19 cellular contexts compared by ENCODE assay signal in genomic region chr13:104140557-104140956, GRCh38.
A peak's percentile ranks its signal among the peaks of the same experiment; 100 is the strongest.
DNase-seq lines count a peak whose midpoint lies in the region; ATAC-seq, FAIRE-seq and TF ChIP-seq lines count a peak whose summit lies in the region.
"Had no signal": no experiment of that assay in that cellular context is flagged by ENCODE, and none has a peak within 500 bp of the region (broad histone marks: within the 10 kb centered on the region; RNA-seq: fewer than 3 reads in every experiment).

No MANE protein-coding gene starts in this region.

- peak; percentile 10 for DNase-seq in A172 (ENCODE audit: low spot score)
- peak; percentile 69 for DNase-seq in M059J (ENCODE audit: low read depth)
- DNase-seq in NCI-H69 (lab: John Stamatoyannopoulos, UW) = peak; percentile 79
- DNase-seq in bronchial epithelial cell (ENCODE audit: low read depth) = peak; percentile 48
- DNase-seq in activated CD8-positive, alpha-beta memory T cell treated with anti-CD3 and anti-CD28 coated beads, Interleukin-2, amount 50 U/mL, for 48 hours = no peak
- DNase-seq in NCI-H2196 (lab: John Stamatoyannopoulos, UW; ENCODE audit: unreplicated experiment) = no peak
- DNase-seq in superior temporal gyrus (ENCODE audit: extremely low spot score) = no peak
- DNase-seq: activated CD8-positive, alpha-beta memory T cell treated with anti-CD3 and anti-CD28 coated beads, Interleukin-2, amount 10 ng/mL, durations not matched to agents 7 days and 5 days; activated effector memory CD4-positive, alpha-beta T cell treated with anti-CD3 and anti-CD28 coated beads, Interleukin-2, amount 50 U/mL, for 16 hours; CD4-positive, alpha-beta T cell; cortex of kidney; EL; Karpas-422; NCI-H2029 treated with DMSO at 0.1 percent for 48 hours; psoas muscle; Right ventricle myocardium superior; stimulated activated naive CD8-positive, alpha-beta T cell treated with anti-CD3 and anti-CD28 coated beads, Interleukin-15, amount 100 ng/mL, for 72 hours had no signal

- ATAC-seq in HG02623 (IDR thresholded peaks at IDR 0.05; ENCODE audit: unreplicated experiment) = no peak
- ATAC-seq: activated CD8-positive, alpha-beta memory T cell treated with anti-CD3 and anti-CD28 coated beads, Interleukin-2, amount 10 ng/mL, durations not matched to agents 7 days and 5 days; psoas muscle; stimulated activated naive CD8-positive, alpha-beta T cell treated with anti-CD3 and anti-CD28 coated beads, Interleukin-15, amount 100 ng/mL, for 72 hours had no signal

- H3K4me3 ChIP-seq in bronchial epithelial cell (ENCODE audit: low read depth, low read length) = no peak overlapping the region
- H3K4me3 ChIP-seq: psoas muscle had no signal

- no peak for TF ChIP-seq CTCF in bronchial epithelial cell (IDR thresholded peaks at IDR 0.05; ENCODE audit: insufficient read depth, low read length, severe bottlenecking)

- no peaks in the 10 kb centered on the region for H3K36me3 ChIP-seq in bronchial epithelial cell (ENCODE audit: control insufficient read depth, insufficient read depth, low read length)

- H3K27me3 ChIP-seq in bronchial epithelial cell (ENCODE audit: control insufficient read depth, insufficient read depth, low read length) = no peaks in the 10 kb centered on the region

- FAIRE-seq in bronchial epithelial cell (lab: Jason Lieb, UNC) = no peak
- FAIRE-seq: islet of Langerhans had no signal

Comparison
In these comparisons a context has a peak if more than half of its experiments do, and no peak if none do; other contexts are left out.
1. DNase-seq: peak in A172 (single experiment), M059J (single experiment), NCI-H69 (single experiment) and bronchial epithelial cell (single experiment); none in activated CD8-positive, alpha-beta memory T cell treated with anti-CD3 and anti-CD28 coated beads, Interleukin-2, amount 50 U/mL, for 48 hours (single experiment), NCI-H2196 (single experiment) and superior temporal gyrus (single experiment).